In the genomic region with DNA sequence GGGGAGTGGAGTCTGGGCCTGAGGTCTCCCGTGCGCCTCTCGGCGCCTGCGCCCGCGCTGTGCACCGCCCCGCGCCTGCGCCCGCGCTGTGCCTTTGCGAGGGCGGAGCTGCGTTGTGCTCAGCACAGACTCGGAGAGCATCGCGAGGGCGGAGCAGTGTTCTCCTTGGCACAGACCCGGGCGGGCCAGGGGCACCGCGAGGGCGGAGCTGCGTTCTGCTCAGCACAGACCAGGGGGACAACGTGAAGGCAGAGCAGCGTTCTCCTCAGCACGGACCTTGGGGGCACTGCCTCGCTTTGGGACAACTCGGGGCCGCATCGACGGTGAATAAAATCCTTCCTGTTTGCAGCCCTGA, we compare ENCODE assay signal across 1 cellular context.
TF ChIP-seq lines count a peak whose summit lies in the region.

No MANE protein-coding gene starts in this region.

TF ChIP-seq in HepG2, 621 proteins besides CTCF, POLR2A, EP300 and RAD21 (continued from another document):
- TF ChIP-seq SALL1 (CRISPR knock-in tag; IDR thresholded peaks at IDR 0.05), result 0 out of 2 replicates have a peak, but pooled peaks have one; percentile 32
- peak; percentile 43; the same call in 1 of the 2 replicates for TF ChIP-seq POLR2G (IDR thresholded peaks at IDR 0.05; ENCODE audit: low read depth, low read length)
- TF ChIP-seq ZNF331 (CRISPR knock-in tag; IDR thresholded peaks at IDR 0.05), result 0 out of 2 replicates have a peak, but pooled peaks have one; percentile 20
- TF ChIP-seq, protein P1, sequence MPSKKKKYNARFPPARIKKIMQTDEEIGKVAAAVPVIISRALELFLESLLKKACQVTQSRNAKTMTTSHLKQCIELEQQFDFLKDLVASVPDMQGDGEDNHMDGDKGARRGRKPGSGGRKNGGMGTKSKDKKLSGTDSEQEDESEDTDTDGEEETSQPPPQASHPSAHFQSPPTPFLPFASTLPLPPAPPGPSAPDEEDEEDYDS (CRISPR knock-in tag; IDR thresholded peaks at IDR 0.05), result peak; percentile 54; the same call in 1 of the 2 replicates
- TF ChIP-seq YEATS2 (CRISPR knock-in tag; IDR thresholded peaks at IDR 0.05; ENCODE audit: borderline replicate concordance), result peak; percentile 45; the same call in 1 of the 2 replicates
- TF ChIP-seq THAP11 (CRISPR knock-in tag; IDR thresholded peaks at IDR 0.05), result 0 out of 2 replicates have a peak, but pooled peaks have one; percentile 31
- peak; percentile 19; the same call in 1 of the 2 replicates for TF ChIP-seq ARID4A (CRISPR knock-in tag; IDR thresholded peaks at IDR 0.05; ENCODE audit: borderline replicate concordance)
- TF ChIP-seq HDAC1 (CRISPR knock-in tag; IDR thresholded peaks at IDR 0.05), result peak; percentile 43; the same call in 1 of the 2 replicates
- TF ChIP-seq KAT8 (CRISPR knock-in tag; IDR thresholded peaks at IDR 0.05), result 0 out of 2 replicates have a peak, but pooled peaks have one; percentile 15
- TF ChIP-seq, protein P2, sequence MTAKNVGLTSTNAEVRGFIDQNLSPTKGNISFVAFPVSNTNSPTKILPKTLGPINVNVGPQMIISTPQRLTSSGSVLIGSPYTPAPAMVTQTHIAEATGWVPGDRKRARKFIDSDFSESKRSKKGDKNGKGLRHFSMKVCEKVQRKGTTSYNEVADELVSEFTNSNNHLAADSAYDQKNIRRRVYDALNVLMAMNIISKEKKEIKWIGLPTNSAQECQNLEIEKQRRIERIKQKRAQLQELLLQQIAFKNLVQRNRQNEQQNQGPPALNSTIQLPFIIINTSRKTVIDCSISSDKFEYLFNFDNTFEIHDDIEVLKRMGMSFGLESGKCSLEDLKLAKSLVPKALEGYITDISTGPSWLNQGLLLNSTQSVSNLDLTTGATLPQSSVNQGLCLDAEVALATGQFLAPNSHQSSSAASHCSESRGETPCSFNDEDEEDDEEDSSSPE (CRISPR knock-in tag; IDR thresholded peaks at IDR 0.05), result peak; percentile 43; the same call in 1 of the 2 replicates
- peak; percentile 43; the same call in 1 of the 2 replicates for TF ChIP-seq GATAD1 (CRISPR knock-in tag; IDR thresholded peaks at IDR 0.05)
- TF ChIP-seq, protein P3, sequence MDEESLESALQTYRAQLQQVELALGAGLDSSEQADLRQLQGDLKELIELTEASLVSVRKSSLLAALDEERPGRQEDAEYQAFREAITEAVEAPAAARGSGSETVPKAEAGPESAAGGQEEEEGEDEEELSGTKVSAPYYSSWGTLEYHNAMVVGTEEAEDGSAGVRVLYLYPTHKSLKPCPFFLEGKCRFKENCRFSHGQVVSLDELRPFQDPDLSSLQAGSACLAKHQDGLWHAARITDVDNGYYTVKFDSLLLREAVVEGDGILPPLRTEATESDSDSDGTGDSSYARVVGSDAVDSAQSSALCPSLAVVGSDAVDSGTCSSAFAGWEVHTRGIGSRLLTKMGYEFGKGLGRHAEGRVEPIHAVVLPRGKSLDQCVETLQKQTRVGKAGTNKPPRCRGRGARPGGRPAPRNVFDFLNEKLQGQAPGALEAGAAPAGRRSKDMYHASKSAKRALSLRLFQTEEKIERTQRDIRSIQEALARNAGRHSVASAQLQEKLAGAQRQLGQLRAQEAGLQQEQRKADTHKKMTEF (CRISPR knock-in tag; IDR thresholded peaks at IDR 0.05), result 0 out of 2 replicates have a peak, but pooled peaks have one; percentile 17
- 0 out of 2 replicates have a peak, but pooled peaks have one; percentile 27 for TF ChIP-seq ZBTB7B (CRISPR knock-in tag; IDR thresholded peaks at IDR 0.05)
- TF ChIP-seq PHF8 (CRISPR knock-in tag; IDR thresholded peaks at IDR 0.05), result peak; percentile 54
- peak; percentile 83 for TF ChIP-seq SP5 (CRISPR knock-in tag; IDR thresholded peaks at IDR 0.05; ENCODE audit: borderline replicate concordance, low read depth)
- TF ChIP-seq ERF (CRISPR knock-in tag; IDR thresholded peaks at IDR 0.05), result peak; percentile 44; the same call in 1 of the 2 replicates
- peak; percentile 52; the same call in 1 of the 2 replicates for TF ChIP-seq ZFX (CRISPR knock-in tag; IDR thresholded peaks at IDR 0.05; ENCODE audit: low read depth)
- TF ChIP-seq CHD2 (IDR thresholded peaks at IDR 0.05; ENCODE audit: low read depth, low read length), result peak; percentile 66
- peak; percentile 41; the same call in 1 of the 2 replicates for TF ChIP-seq MYC (CRISPR knock-in tag; IDR thresholded peaks at IDR 0.05; ENCODE audit: borderline replicate concordance)
- TF ChIP-seq UBTF (CRISPR knock-in tag; IDR thresholded peaks at IDR 0.05), result peak; percentile 35; the same call in 1 of the 2 replicates
- TF ChIP-seq SPEN (CRISPR knock-in tag; IDR thresholded peaks at IDR 0.05; ENCODE audit: low read depth), result 0 out of 2 replicates have a peak, but pooled peaks have one; percentile 41
- TF ChIP-seq ZNF768 (CRISPR knock-in tag; IDR thresholded peaks at IDR 0.05), result peak; percentile 53; the same call in 1 of the 2 replicates
- peak; percentile 63; the same call in 1 of the 2 replicates for TF ChIP-seq TAF1 (CRISPR knock-in tag; IDR thresholded peaks at IDR 0.05)
- TF ChIP-seq, protein P4, sequence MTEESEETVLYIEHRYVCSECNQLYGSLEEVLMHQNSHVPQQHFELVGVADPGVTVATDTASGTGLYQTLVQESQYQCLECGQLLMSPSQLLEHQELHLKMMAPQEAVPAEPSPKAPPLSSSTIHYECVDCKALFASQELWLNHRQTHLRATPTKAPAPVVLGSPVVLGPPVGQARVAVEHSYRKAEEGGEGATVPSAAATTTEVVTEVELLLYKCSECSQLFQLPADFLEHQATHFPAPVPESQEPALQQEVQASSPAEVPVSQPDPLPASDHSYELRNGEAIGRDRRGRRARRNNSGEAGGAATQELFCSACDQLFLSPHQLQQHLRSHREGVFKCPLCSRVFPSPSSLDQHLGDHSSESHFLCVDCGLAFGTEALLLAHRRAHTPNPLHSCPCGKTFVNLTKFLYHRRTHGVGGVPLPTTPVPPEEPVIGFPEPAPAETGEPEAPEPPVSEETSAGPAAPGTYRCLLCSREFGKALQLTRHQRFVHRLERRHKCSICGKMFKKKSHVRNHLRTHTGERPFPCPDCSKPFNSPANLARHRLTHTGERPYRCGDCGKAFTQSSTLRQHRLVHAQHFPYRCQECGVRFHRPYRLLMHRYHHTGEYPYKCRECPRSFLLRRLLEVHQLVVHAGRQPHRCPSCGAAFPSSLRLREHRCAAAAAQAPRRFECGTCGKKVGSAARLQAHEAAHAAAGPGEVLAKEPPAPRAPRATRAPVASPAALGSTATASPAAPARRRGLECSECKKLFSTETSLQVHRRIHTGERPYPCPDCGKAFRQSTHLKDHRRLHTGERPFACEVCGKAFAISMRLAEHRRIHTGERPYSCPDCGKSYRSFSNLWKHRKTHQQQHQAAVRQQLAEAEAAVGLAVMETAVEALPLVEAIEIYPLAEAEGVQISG (CRISPR knock-in tag; IDR thresholded peaks at IDR 0.05), result peak; percentile 19; the same call in 1 of the 2 replicates
- peak; percentile 53; the same call in 1 of the 2 replicates for TF ChIP-seq GABPB1 (CRISPR knock-in tag; IDR thresholded peaks at IDR 0.05)
- peak; percentile 52 for TF ChIP-seq RBFOX2 (IDR thresholded peaks at IDR 0.05; ENCODE audit: low read depth, low read length)
- TF ChIP-seq, protein P5, sequence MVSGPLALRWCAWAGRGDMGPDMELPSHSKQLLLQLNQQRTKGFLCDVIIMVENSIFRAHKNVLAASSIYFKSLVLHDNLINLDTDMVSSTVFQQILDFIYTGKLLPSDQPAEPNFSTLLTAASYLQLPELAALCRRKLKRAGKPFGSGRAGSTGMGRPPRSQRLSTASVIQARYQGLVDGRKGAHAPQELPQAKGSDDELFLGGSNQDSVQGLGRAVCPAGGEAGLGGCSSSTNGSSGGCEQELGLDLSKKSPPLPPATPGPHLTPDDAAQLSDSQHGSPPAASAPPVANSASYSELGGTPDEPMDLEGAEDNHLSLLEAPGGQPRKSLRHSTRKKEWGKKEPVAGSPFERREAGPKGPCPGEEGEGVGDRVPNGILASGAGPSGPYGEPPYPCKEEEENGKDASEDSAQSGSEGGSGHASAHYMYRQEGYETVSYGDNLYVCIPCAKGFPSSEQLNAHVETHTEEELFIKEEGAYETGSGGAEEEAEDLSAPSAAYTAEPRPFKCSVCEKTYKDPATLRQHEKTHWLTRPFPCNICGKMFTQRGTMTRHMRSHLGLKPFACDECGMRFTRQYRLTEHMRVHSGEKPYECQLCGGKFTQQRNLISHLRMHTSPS (CRISPR knock-in tag; IDR thresholded peaks at IDR 0.05; ENCODE audit: low read depth), result peak; percentile 81; the same call in 1 of the 2 replicates
- 0 out of 2 replicates have a peak, but pooled peaks have one; percentile 65 for TF ChIP-seq HNRNPL (IDR thresholded peaks at IDR 0.05; ENCODE audit: low read depth, low read length)
- TF ChIP-seq ZFY (CRISPR knock-in tag; IDR thresholded peaks at IDR 0.05), result peak; percentile 44
- 0 out of 2 replicates have a peak, but pooled peaks have one; percentile 17 for TF ChIP-seq IRF2 (CRISPR knock-in tag; IDR thresholded peaks at IDR 0.05)
- TF ChIP-seq ZNF687 (CRISPR knock-in tag; IDR thresholded peaks at IDR 0.05), result peak; percentile 75
- TF ChIP-seq SAP130 (CRISPR knock-in tag; IDR thresholded peaks at IDR 0.05; ENCODE audit: low read depth), result peak; percentile 45; the same call in 1 of the 2 replicates
- peak; percentile 70 for TF ChIP-seq ZNF777 (CRISPR knock-in tag; IDR thresholded peaks at IDR 0.05)
